In the genomic region with DNA sequence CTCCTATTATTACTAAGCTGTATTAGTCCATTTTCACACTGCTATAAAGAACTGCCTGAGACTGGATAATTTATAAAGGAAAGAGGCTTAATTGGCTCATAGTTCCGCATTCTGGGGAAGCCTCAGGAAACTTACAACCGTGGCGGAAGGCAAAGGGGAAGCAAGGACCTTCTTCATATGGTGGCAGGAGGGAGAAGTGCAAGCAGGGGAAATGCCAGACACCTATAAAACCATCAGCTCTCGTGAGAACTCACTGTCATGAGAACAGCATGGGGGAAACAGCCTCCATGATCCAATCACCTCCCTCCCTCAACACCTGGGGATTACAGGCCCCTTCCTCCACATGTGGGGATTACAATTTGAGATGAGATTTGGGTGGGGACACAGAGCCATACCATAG, we compare ENCODE assay signal across 7 cellular contexts. TPM values are rescaled to one million over a fixed set of nuclear protein-coding genes. Genes with fewer than 3 reads are reported as not detected.
"Had no signal": no experiment of that assay in that cellular context is flagged by ENCODE, and none has a peak within 500 bp of the region (broad histone marks: within the 10 kb centered on the region; RNA-seq: fewer than 3 reads in every experiment).

No MANE protein-coding gene starts in this region.

RNA-seq across cellular contexts. Expression of a gene that starts 47.9 kb away (rescaled TPM):
- total RNA-seq: activated CD8-positive, alpha-beta T cell treated with anti-CD3 and anti-CD28 coated beads, Interleukin-2, amount 10 ng/mL, durations not matched to agents 7 days and 5 days; activated naive CD8-positive, alpha-beta T cell treated with anti-CD3 and anti-CD28 coated beads, Interleukin-2, amount 10 ng/mL, durations not matched to agents 7 days and 5 days; adrenal gland; cardiac septum; NCI-H460; RPMI7951; WTC11 had no signal
